27 cellular contexts compared by ENCODE assay signal in genomic region chr6:161493731-161494130, GRCh38.
"Had no signal": no experiment of that assay in that cellular context is flagged by ENCODE, and none has a peak within 500 bp of the region (broad histone marks: within the 10 kb centered on the region; RNA-seq: fewer than 3 reads in every experiment).

No MANE protein-coding gene starts in this region.

- H3K27ac ChIP-seq: heart left ventricle, left ventricle myocardium inferior, lower lobe of right lung, neural progenitor cell, neutrophil, parathyroid adenoma, psoas muscle, right atrium auricular region, skin epidermis, stomach, testis, thyroid gland, transverse colon, upper lobe of right lung had no signal

- H3K9ac ChIP-seq: neural progenitor cell, parathyroid adenoma had no signal

- H3K36me3 ChIP-seq: heart left ventricle, left ventricle myocardium inferior, lower lobe of right lung, neural progenitor cell, neutrophil, right atrium auricular region, stomach, thyroid gland, transverse colon, upper lobe of right lung had no signal

- H3K4me3 ChIP-seq: heart left ventricle, left ventricle myocardium inferior, lower lobe of right lung, neural progenitor cell, psoas muscle, right atrium auricular region, skin epidermis, stomach, testis, thyroid gland, transverse colon, upper lobe of right lung had no signal

- H3K27me3 ChIP-seq: heart left ventricle, neural progenitor cell, neutrophil, right atrium auricular region, stomach, testis, thyroid gland, transverse colon, upper lobe of right lung had no signal

- H3K9me3 ChIP-seq: left ventricle myocardium inferior, lower lobe of right lung, neutrophil, psoas muscle, right atrium auricular region, testis, thyroid gland, transverse colon, upper lobe of right lung had no signal

- H3K4me2 ChIP-seq: neural progenitor cell had no signal

- H3K79me2 ChIP-seq: parathyroid adenoma had no signal

- ATAC-seq: lower lobe of right lung; naive thymus-derived CD8-positive, alpha-beta T cell; psoas muscle; sciatic nerve; stimulated activated naive B cell treated with anti-CD40 and anti-IgM and Interleukin-4, amounts not matched to agents 10 μg/mL and 1 μg/mL and 100 μg/mL, for 72 hours; stimulated activated naive CD8-positive, alpha-beta T cell treated with anti-CD3 and anti-CD28 coated beads, Interleukin-15, Interleukin-2, amounts not matched to agents 100 U/mL and 50 U/mL, for 24 hours; upper lobe of right lung had no signal

- H3K4me1 ChIP-seq: left ventricle myocardium inferior, lower lobe of right lung, neural progenitor cell, parathyroid adenoma, stomach, testis, thyroid gland, transverse colon, upper lobe of right lung had no signal

- H2AFZ ChIP-seq: neural progenitor cell, parathyroid adenoma had no signal

- DNase-seq: heart left ventricle; hypothalamus; immature natural killer cell; left ventricle myocardium inferior; lower lobe of right lung; mammary epithelial cell; mesenchymal stem cell; naive thymus-derived CD8-positive, alpha-beta T cell; occipital lobe; psoas muscle; stimulated activated CD4-positive, alpha-beta T cell treated with anti-CD3 and anti-CD28 coated beads, Interleukin-12 subunit alpha, Interleukin-12 subunit beta, amount 100 ng/mL, for 4 hours; stimulated activated CD4-positive, alpha-beta T cell treated with anti-CD3 and anti-CD28 coated beads, Interleukin-15, amount 100 ng/mL, for 24 hours; stimulated activated CD4-positive, alpha-beta T cell treated with anti-CD3 and anti-CD28 coated beads, Interleukin-2, amount 100 ng/mL, for 24 hours; stimulated activated CD4-positive, alpha-beta T cell treated with anti-CD3 and anti-CD28 coated beads, Interleukin-4, amount 100 ng/mL, for 1 hour; stimulated activated naive B cell treated with anti-CD40 and anti-IgM and Interleukin-4, amounts not matched to agents 10 μg/mL and 1 μg/mL and 100 μg/mL, for 72 hours; stimulated activated naive CD8-positive, alpha-beta T cell treated with anti-CD3 and anti-CD28 coated beads, Interleukin-15, Interleukin-2, amounts not matched to agents 100 U/mL and 50 U/mL, for 24 hours; stomach; testis; thyroid gland; transverse colon; upper lobe of right lung had no signal
